8 cellular contexts compared by ENCODE assay signal in the genomic region with DNA sequence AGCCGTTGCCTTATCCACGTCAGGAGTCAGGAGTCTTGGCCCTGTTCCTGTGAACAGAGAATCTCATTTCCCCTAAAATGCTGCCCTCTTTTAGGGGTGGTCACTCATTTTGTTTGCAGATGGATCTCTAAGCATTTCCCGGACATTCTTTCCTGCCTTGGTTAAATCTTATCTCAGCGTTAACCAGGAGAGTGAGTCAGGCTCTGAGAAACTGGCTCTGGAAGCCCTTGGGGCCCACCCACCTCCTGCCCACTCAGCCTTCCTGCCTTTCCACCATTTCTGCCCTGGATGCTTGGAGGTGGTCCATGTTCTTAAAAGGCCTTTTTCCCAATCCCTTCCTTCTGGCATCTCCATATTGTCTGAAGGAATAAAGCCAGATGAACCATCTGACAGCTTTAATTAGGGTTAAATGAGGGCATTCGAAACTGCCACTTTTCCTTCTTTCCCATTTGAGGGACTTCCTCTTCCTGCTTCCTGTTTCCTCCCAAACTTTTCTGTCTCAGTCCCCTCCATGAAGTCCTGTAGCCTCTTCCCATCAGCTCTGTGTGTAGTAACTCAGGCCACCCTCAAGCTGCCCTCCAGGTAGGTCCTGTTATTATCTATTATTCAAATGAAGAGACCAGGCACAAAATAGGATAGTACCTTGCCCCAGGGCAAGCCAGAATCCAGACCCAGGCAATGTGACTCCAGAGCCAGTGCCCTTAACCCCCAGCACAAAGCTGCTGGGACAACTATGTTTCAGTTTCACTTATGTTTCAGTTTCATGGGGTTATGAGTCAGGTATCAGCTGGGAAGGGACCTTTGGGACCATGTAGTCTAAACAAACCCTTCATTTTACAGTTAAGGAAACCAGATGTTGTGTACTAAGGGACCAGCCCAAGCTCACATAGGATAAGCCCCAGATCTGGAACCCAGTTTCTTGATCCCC. TPM values are rescaled to one million over a fixed set of nuclear protein-coding genes. Genes with fewer than 3 reads are reported as not detected.
DNase-seq lines count a peak whose midpoint lies in the region; ATAC-seq lines count a peak whose summit lies in the region.

No MANE protein-coding gene starts in this region.

- CTCF ChIA-PET in activated CD4-positive, alpha-beta memory T cell treated with anti-CD3 and anti-CD28 coated beads, Interleukin-2, amount 10 ng/mL, durations not matched to agents 7 days and 5 days (lab: Charles Lee), result interaction anchor here (1.1 to 2.5 kb wide), 2 partner anchors 8 to 34 kb away, joined by 4 to 26 read pairs; partner anchors contain the start of gene HK2

- ATAC-seq in GM19467 (IDR thresholded peaks at IDR 0.05; ENCODE audit: unreplicated experiment) (peak; percentile 76), HG03520 (IDR thresholded peaks at IDR 0.05; ENCODE audit: unreplicated experiment) (peak; percentile 87)
- ATAC-seq in stimulated activated naive B cell treated with anti-CD40 and anti-IgM and Interleukin-4, amounts not matched to agents 10 μg/mL and 1 μg/mL and 100 μg/mL, for 72 hours (replicated peaks), result peak; percentile 93 to 97

- peaks cover 91% of the 10 kb centered on the region for H3K4me1 Mint-ChIP-seq in activated CD4-positive, alpha-beta memory T cell treated with anti-CD3 and anti-CD28 coated beads, Interleukin-2, amount 10 ng/mL, durations not matched to agents 7 days and 5 days
- peaks cover 42 to 63% of the 10 kb centered on the region in 2 donors for H3K4me1 Mint-ChIP-seq in stimulated activated naive B cell treated with anti-CD40 and anti-IgM and Interleukin-4, amounts not matched to agents 10 μg/mL and 1 μg/mL and 100 μg/mL, for 72 hours

- in situ Hi-C loops in Caki2 (cut with HindIII; ENCODE audit: low pct_unique_long_range_greater_than_20kb, low sequenced_read_pairs), result no loop called here

- H3K27ac Mint-ChIP-seq in activated CD4-positive, alpha-beta memory T cell treated with anti-CD3 and anti-CD28 coated beads, Interleukin-2, amount 10 ng/mL, durations not matched to agents 7 days and 5 days, result peak overlapping the region; percentile 89
- H3K27ac Mint-ChIP-seq in stimulated activated naive B cell treated with anti-CD40 and anti-IgM and Interleukin-4, amounts not matched to agents 10 μg/mL and 1 μg/mL and 100 μg/mL, for 72 hours, result peak overlapping the region; percentile 81

- peak overlapping the region; percentile 65 for H3K4me3 Mint-ChIP-seq in activated CD4-positive, alpha-beta memory T cell treated with anti-CD3 and anti-CD28 coated beads, Interleukin-2, amount 10 ng/mL, durations not matched to agents 7 days and 5 days
- peak overlapping the region; percentile 22 to 30 for H3K4me3 Mint-ChIP-seq in stimulated activated naive B cell treated with anti-CD40 and anti-IgM and Interleukin-4, amounts not matched to agents 10 μg/mL and 1 μg/mL and 100 μg/mL, for 72 hours

- DNase-seq in Caki2 (ENCODE audit: low read depth) (peak; percentile 57), germinal center (ENCODE audit: low spot score) (peak; percentile 24), NCI-H774 (lab: John Stamatoyannopoulos, UW) (no peak), hypothalamus (lab: John Stamatoyannopoulos, UW) (no peak)
- peak; percentile 54 for DNase-seq in activated CD4-positive, alpha-beta memory T cell treated with anti-CD3 and anti-CD28 coated beads, Interleukin-2, amount 10 ng/mL, durations not matched to agents 7 days and 5 days
- DNase-seq in stimulated activated naive B cell treated with anti-CD40 and anti-IgM and Interleukin-4, amounts not matched to agents 10 μg/mL and 1 μg/mL and 100 μg/mL, for 72 hours, result peak; percentile 26

- POLR2A ChIA-PET in activated CD4-positive, alpha-beta memory T cell treated with anti-CD3 and anti-CD28 coated beads, Interleukin-2, amount 10 ng/mL, durations not matched to agents 7 days and 5 days (lab: Charles Lee), result interaction anchor here (0.9 to 1.7 kb wide), 5 partner anchors 9 to 361 kb away, joined by 3 to 18 read pairs (median 3); partner anchors contain the start of genes CCDC142, HK2 and TTC31

- peaks cover 15% of the 10 kb centered on the region for H3K36me3 Mint-ChIP-seq in activated CD4-positive, alpha-beta memory T cell treated with anti-CD3 and anti-CD28 coated beads, Interleukin-2, amount 10 ng/mL, durations not matched to agents 7 days and 5 days (ENCODE audit: low read depth)
- peaks cover 9 to 33% of the 10 kb centered on the region in 2 donors for H3K36me3 Mint-ChIP-seq in stimulated activated naive B cell treated with anti-CD40 and anti-IgM and Interleukin-4, amounts not matched to agents 10 μg/mL and 1 μg/mL and 100 μg/mL, for 72 hours

- H3K9me3 Mint-ChIP-seq in activated CD4-positive, alpha-beta memory T cell treated with anti-CD3 and anti-CD28 coated beads, Interleukin-2, amount 10 ng/mL, durations not matched to agents 7 days and 5 days, result no peaks in the 10 kb centered on the region
- no peaks in the 10 kb centered on the region for H3K9me3 Mint-ChIP-seq in stimulated activated naive B cell treated with anti-CD40 and anti-IgM and Interleukin-4, amounts not matched to agents 10 μg/mL and 1 μg/mL and 100 μg/mL, for 72 hours

- H3K27me3 Mint-ChIP-seq in activated CD4-positive, alpha-beta memory T cell treated with anti-CD3 and anti-CD28 coated beads, Interleukin-2, amount 10 ng/mL, durations not matched to agents 7 days and 5 days, result no peaks in the 10 kb centered on the region
- no peaks in the 10 kb centered on the region for H3K27me3 Mint-ChIP-seq in stimulated activated naive B cell treated with anti-CD40 and anti-IgM and Interleukin-4, amounts not matched to agents 10 μg/mL and 1 μg/mL and 100 μg/mL, for 72 hours

RNA-seq across cellular contexts. Expression of gene HK2, which starts 9.7 kb away (rescaled TPM):
- total RNA-seq in Caki2 (2014; rRNA removed; shearing (Covaris generic); ENCODE audit: low replicate concordance), result 37.4 and 45.6 TPM in 2 replicates
- 10 to 100 TPM; 36.8 to 37.8 TPM for total RNA-seq in activated CD4-positive, alpha-beta memory T cell treated with anti-CD3 and anti-CD28 coated beads, Interleukin-2, amount 10 ng/mL, durations not matched to agents 7 days and 5 days

Comparison
In these comparisons a context has a peak if more than half of its experiments do, and no peak if none do; other contexts are left out.
1. DNase-seq: peak in Caki2 (single experiment), activated CD4-positive, alpha-beta memory T cell treated with anti-CD3 and anti-CD28 coated beads, Interleukin-2, amount 10 ng/mL, durations not matched to agents 7 days and 5 days (single experiment), germinal center (single experiment) and stimulated activated naive B cell treated with anti-CD40 and anti-IgM and Interleukin-4, amounts not matched to agents 10 μg/mL and 1 μg/mL and 100 μg/mL, for 72 hours (single experiment); none in NCI-H774 (single experiment) and hypothalamus (0 of 51).
2. Peak in every context shown above with its lines, with median percentiles within 50 percentile points of each other: ATAC-seq.